ENCODE assay signal across 18 cellular contexts in the genomic region with DNA sequence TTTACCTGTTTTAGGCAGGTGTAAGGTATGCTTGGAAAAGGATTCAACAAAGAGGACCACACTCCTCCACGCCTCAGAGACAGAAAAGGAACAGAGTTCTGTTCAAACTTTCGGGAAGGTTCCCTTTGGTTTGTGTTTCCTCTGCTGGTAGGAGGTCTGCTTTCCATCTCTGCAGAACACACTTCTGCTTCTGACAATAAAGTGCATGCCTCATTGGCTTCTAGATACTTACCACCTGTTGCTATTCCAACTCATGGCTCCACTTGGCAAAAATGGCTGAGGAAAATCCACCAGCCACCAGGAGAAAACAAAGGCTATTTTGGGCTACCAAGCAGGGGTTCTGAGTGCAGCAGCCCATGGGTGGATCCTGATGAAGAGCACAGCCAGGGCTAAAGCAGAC.
A peak's percentile ranks its signal among the peaks of the same experiment; 100 is the strongest.
DNase-seq lines count a peak whose midpoint lies in the region; ATAC-seq, FAIRE-seq and TF ChIP-seq lines count a peak whose summit lies in the region.
"Had no signal": no experiment of that assay in that cellular context is flagged by ENCODE, and none has a peak within 500 bp of the region (broad histone marks: within the 10 kb centered on the region; RNA-seq: fewer than 3 reads in every experiment).

No MANE protein-coding gene starts in this region.

- TF ChIP-seq CTCF in GM12878 (IDR thresholded peaks at IDR 0.05 in 2 of 3, conservative IDR thresholded peaks at IDR 0.05 in 1 of 3; ENCODE audit: control insufficient read depth in 2 of 3, extremely low read depth in 1 of 3, insufficient read depth in 1 of 3, low read depth in 3 of 3, low read length in 3 of 3), result no peak
- TF ChIP-seq CTCF in osteocyte (IDR thresholded peaks at IDR 0.05), result no peak

- WGBS in GM12878 (ENCODE audit: insufficient coverage, insufficient replicate concordance, low lambda C conversion rate, missing lambda C conversion rate), result 7% methylated on average over 2 of the region's 2 CpGs

- H3K4me2 ChIP-seq in GM12878 (ENCODE audit: control insufficient read depth, insufficient read depth), result no peak overlapping the region
- H3K4me2 ChIP-seq: BLaER1 treated with 17β-estradiol and CSF1 and Interleukin-3, amounts not matched to agents 10 nM and 100 nM; GM23338 had no signal

- H3K36me3 ChIP-seq in H7 (replicated peaks; ENCODE audit: control insufficient read depth, insufficient read depth, low read length) (no peaks in the 10 kb centered on the region), GM12878 (ENCODE audit: control insufficient read depth in 2 of 2, insufficient read depth in 2 of 2, low read length in 1 of 2) (no peaks in the 10 kb centered on the region)
- H3K36me3 ChIP-seq: BLaER1 treated with 17β-estradiol and CSF1 and Interleukin-3, amounts not matched to agents 10 nM and 100 nM had no signal

- intact Hi-C loops in GM12878 (cut with micrococcal nuclease; ENCODE audit: unreplicated experiment), result no loop called here

- no peak for TF ChIP-seq POLR2A in GM12878 (IDR thresholded peaks at IDR 0.05; ENCODE audit: low read depth, low read length)

- no peak overlapping the region for H3K9ac ChIP-seq in GM12878 (ENCODE audit: control insufficient read depth, insufficient read depth, low read length)
- H3K9ac ChIP-seq: BLaER1 treated with 17β-estradiol and CSF1 and Interleukin-3, amounts not matched to agents 10 nM and 100 nM had no signal

- H3K27ac ChIP-seq in GM12878 (ENCODE audit: control insufficient read depth, insufficient read depth), result no peak overlapping the region
- H3K27ac ChIP-seq: BLaER1 treated with 17β-estradiol and CSF1 and Interleukin-3, amounts not matched to agents 10 nM and 100 nM had no signal

- SMC1A ChIA-PET in GM12878 (lab: Charles Lee; ENCODE audit: uncharacterized antibody, unreplicated experiment), result no interaction called here

- CTCF ChIA-PET in GM12878 (lab: Yijun Ruan, JAX), result interaction anchor here (3.7 kb wide), 1 partner anchor 39 kb away, joined by 11 read pairs; no protein-coding TSS in a partner anchor

- H3K4me3 Mint-ChIP-seq in osteocyte (ENCODE audit: unreplicated experiment) (no peak overlapping the region), T-helper 17 cell (no peak overlapping the region)
- H3K4me3 Mint-ChIP-seq: B cell; CD8-positive, alpha-beta T cell; GM23338 had no signal

- H3K4me1 ChIP-seq in GM12878 (ENCODE audit: control insufficient read depth, insufficient read depth, low read length), result 0 out of 2 replicates have a peak, but pooled peaks cover 6% of the 10 kb centered on the region
- H3K4me1 ChIP-seq: BLaER1 treated with 17β-estradiol and CSF1 and Interleukin-3, amounts not matched to agents 10 nM and 100 nM had no signal

- no TSS peak for BruUV-seq in GM12878 (replicated peaks; lab: Mats Ljungman, UMichigan)

- no peaks in the 10 kb centered on the region for H3K9me3 Mint-ChIP-seq in osteocyte (ENCODE audit: unreplicated experiment)
- H3K9me3 Mint-ChIP-seq: CD8-positive, alpha-beta T cell; GM23338 had no signal

- H3K9me3 ChIP-seq in GM12878 (replicated peaks; ENCODE audit: control insufficient read depth, insufficient read depth, low read length) (no peaks in the 10 kb centered on the region), T-helper 17 cell (ENCODE audit: control insufficient read depth, low read length, poor library complexity, severe bottlenecking) (no peaks in the 10 kb centered on the region)
- H3K9me3 ChIP-seq: BLaER1 treated with 17β-estradiol and CSF1 and Interleukin-3, amounts not matched to agents 10 nM and 100 nM had no signal

- H3K4me1 Mint-ChIP-seq in osteocyte (ENCODE audit: unreplicated experiment) (no peaks in the 10 kb centered on the region), T-helper 17 cell (peaks cover 2% of the 10 kb centered on the region)
- H3K4me1 Mint-ChIP-seq: B cell, GM23338 had no signal

- H3K27me3 Mint-ChIP-seq in osteocyte (ENCODE audit: unreplicated experiment) (peaks cover 77% of the 10 kb centered on the region), T-helper 17 cell (peaks cover 51% of the 10 kb centered on the region)

- H3K27ac Mint-ChIP-seq in osteocyte (ENCODE audit: unreplicated experiment) (no peak overlapping the region), T-helper 17 cell (no peak overlapping the region)
- H3K27ac Mint-ChIP-seq: B cell; CD8-positive, alpha-beta T cell; GM23338 had no signal

- POLR2A ChIA-PET in GM12878 (lab: Charles Lee), result no interaction called here

- no peak for ATAC-seq in GM12878
- ATAC-seq in GM19351 (IDR thresholded peaks at IDR 0.05; ENCODE audit: unreplicated experiment), result no peak
- no peak for ATAC-seq in T-helper 17 cell
- ATAC-seq: CD8-positive, alpha-beta T cell; GM23338; HCT116 had no signal

- in situ Hi-C loops in GM12878 (cut with MboI), result no loop called here

- H3K4me3 ChIP-seq in H7 (ENCODE audit: insufficient read depth, low read depth, low read length) (no peak overlapping the region), GM12878 (no peak overlapping the region)
- H3K4me3 ChIP-seq: BLaER1 treated with 17β-estradiol and CSF1 and Interleukin-3, amounts not matched to agents 10 nM and 100 nM; GM23338 had no signal

- peak; percentile 4 for DNase-seq in AG20443 (ENCODE audit: low spot score)
- peak; percentile 2 for DNase-seq in H7
- DNase-seq in GM12878 (ENCODE audit: low read depth, low spot score), result no peak
- DNase-seq in osteocyte (ENCODE audit: extremely low spot score, unreplicated experiment), result peak; percentile 44
- DNase-seq in HT-29 (ENCODE audit: low spot score), result no peak
- no peak for DNase-seq in T-helper 17 cell
- DNase-seq: 8988T; Calu3; CD8-positive, alpha-beta T cell; DMS79 treated with DMSO at 0.1 percent for 48 hours; GF-D8 had no signal

- no peak overlapping the region for H2AFZ ChIP-seq in GM12878 (ENCODE audit: control insufficient read depth, low read depth, low read length)
- H2AFZ ChIP-seq: GM23338 had no signal

- H3K27me3 ChIP-seq in H7 (ENCODE audit: control insufficient read depth, insufficient read depth, low read length) (no peaks in the 10 kb centered on the region), GM12878 (replicated peaks in 1 of 2; ENCODE audit: control insufficient read depth in 2 of 2, insufficient read depth in 2 of 2, low read length in 1 of 2) (no peaks in the 10 kb centered on the region)
- H3K27me3 ChIP-seq: BLaER1 treated with 17β-estradiol and CSF1 and Interleukin-3, amounts not matched to agents 10 nM and 100 nM had no signal

- no peak for TF ChIP-seq RAD21 in GM12878 (IDR thresholded peaks at IDR 0.05; ENCODE audit: insufficient read depth, low read depth, low read length)

- no peak for TF ChIP-seq EP300 in GM12878 (IDR thresholded peaks at IDR 0.05; ENCODE audit: borderline replicate concordance in 1 of 2, control insufficient read depth in 1 of 2, low read depth in 2 of 2, low read length in 2 of 2)

- RAD21 ChIA-PET in GM12878 (lab: Charles Lee; ENCODE audit: unreplicated experiment), result no interaction called here

- no peaks in the 10 kb centered on the region for H4K20me1 ChIP-seq in GM12878 (ENCODE audit: control insufficient read depth, insufficient read depth)
- H4K20me1 ChIP-seq: BLaER1 treated with 17β-estradiol and CSF1 and Interleukin-3, amounts not matched to agents 10 nM and 100 nM had no signal

- H3K36me3 Mint-ChIP-seq in osteocyte (ENCODE audit: unreplicated experiment) (no peaks in the 10 kb centered on the region), T-helper 17 cell (ENCODE audit: low read depth) (no peaks in the 10 kb centered on the region)
- H3K36me3 Mint-ChIP-seq: CD8-positive, alpha-beta T cell had no signal

- FAIRE-seq in GM12878 (lab: Jason Lieb, UNC), result no peak
- FAIRE-seq: GM19239, H54 had no signal

- no peaks in the 10 kb centered on the region; the same call in 1 of the 2 replicates for H3K79me2 ChIP-seq in GM12878 (ENCODE audit: control insufficient read depth, insufficient read depth, low read length)

TF ChIP-seq in GM12878, 131 proteins besides CTCF, POLR2A, EP300 and RAD21:
- TF ChIP-seq MTA3 (IDR thresholded peaks at IDR 0.05; ENCODE audit: borderline replicate concordance, low read length) (no peak), EED (IDR thresholded peaks at IDR 0.05; ENCODE audit: low read depth) (peak; percentile 26; the same call in 1 of the 2 replicates)

Comparison
In these comparisons a context has a peak if more than half of its experiments do, and no peak if none do; other contexts are left out.
1. DNase-seq: peak in AG20443 (single experiment), H7 (single experiment) and osteocyte (single experiment); none in GM12878 (single experiment), HT-29 (single experiment) and T-helper 17 cell (0 of 3).